Comparison of ENCODE assay signal across 8 cellular contexts in the genomic region with DNA sequence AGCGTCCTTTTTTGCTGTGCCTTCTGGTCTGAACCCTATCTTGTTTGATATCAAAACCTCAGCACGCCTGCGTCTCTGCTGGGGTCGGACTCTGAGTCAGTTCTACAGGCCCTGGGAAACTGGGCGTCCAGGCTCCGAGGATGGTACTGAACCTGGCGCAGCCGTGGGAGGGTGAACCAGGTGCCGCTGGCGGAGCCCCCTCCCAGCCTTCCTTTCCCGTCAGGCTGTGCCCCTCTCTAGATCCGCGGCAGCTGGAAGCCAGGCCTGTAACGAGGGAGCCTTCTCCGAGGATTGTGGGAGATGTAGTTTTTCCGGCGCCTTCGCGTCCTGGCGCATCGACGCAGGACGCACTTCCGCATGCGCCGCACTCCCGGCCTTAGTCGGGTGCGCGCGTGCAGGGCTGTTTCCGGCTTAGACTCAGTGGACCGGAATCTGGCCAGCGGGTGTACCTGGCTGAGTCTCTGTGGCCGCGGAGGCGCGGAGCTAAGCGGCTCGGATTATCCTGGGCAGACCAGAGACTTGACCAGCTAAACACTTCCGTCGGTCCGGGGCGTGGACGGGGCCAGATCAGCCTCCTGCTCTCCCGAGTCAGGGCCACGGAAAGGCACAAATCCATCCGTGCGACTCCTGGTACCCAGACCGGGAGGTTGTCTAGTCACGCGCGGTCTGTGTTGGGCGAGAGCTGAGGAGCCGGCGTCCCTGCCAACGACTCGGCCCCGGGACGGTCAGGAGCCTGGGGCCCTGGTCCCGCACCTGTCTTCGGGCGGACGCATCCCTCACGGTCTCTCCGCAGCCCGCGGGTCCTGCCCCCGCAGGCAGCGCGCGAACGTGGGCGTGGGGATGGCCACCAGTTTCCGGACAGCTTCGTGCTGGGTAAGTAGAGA. TPM values are rescaled to one million over a fixed set of nuclear protein-coding genes. Genes with fewer than 3 reads are reported as not detected.
A peak's percentile ranks its signal among the peaks of the same experiment; 100 is the strongest.
DNase-seq lines count a peak whose midpoint lies in the region; ATAC-seq, FAIRE-seq and TF ChIP-seq lines count a peak whose summit lies in the region.

A gene with protein sequence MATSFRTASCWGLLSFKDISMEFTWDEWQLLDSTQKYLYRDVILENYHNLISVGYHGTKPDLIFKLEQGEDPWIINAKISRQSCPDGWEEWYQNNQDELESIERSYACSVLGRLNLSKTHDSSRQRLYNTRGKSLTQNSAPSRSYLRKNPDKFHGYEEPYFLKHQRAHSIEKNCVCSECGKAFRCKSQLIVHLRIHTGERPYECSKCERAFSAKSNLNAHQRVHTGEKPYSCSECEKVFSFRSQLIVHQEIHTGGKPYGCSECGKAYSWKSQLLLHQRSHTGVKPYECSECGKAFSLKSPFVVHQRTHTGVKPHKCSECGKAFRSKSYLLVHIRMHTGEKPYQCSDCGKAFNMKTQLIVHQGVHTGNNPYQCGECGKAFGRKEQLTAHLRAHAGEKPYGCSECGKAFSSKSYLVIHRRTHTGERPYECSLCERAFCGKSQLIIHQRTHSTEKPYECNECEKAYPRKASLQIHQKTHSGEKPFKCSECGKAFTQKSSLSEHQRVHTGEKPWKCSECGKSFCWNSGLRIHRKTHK (plus strand): TSS at position 367 of the 884 bp plus-strand sequence. CDS start 474 bp downstream, at position 841.

- FAIRE-seq in bronchial epithelial cell (lab: Jason Lieb, UNC) = no peak

- ATAC-seq in GM18907 (IDR thresholded peaks at IDR 0.05; ENCODE audit: unreplicated experiment) (peak; percentile 96), HG03159 (IDR thresholded peaks at IDR 0.05; ENCODE audit: unreplicated experiment) (peak; percentile 98)

- H3K79me2 ChIP-seq in smooth muscle cell (ENCODE audit: low read depth) = peaks cover 45% of the 10 kb centered on the region

- DNase-seq in AG04449 (ENCODE audit: low read depth, low spot score) (peak; percentile 34), NCI-H2227 treated with DMSO at 0.1 percent for 48 hours (lab: John Stamatoyannopoulos, UW) (peak; percentile 91), bronchial epithelial cell (ENCODE audit: low read depth) (peak; percentile 85), iPS-NIHi7 (ENCODE audit: extremely low spot score) (peak; percentile 99), smooth muscle cell (lab: John Stamatoyannopoulos, UW; ENCODE audit: unreplicated experiment) (peak; percentile 37)

- H3K4me2 ChIP-seq in smooth muscle cell = peak within 1 kb of the TSS; percentile 97

- no peaks in the 10 kb centered on the region for H3K9me3 ChIP-seq in smooth muscle cell (replicated peaks; ENCODE audit: low read depth)

- POLR2A ChIA-PET in AG04449 (lab: Yijun Ruan, JAX) = interaction anchor here (1.0 to 1.2 kb wide), 2 partner anchors 12 to 31 kb away, joined by 3 read pairs; no protein-coding TSS in a partner anchor

- H3F3A ChIP-seq in smooth muscle cell (ENCODE audit: low read depth) = no peaks in the 10 kb centered on the region

- H3K9ac ChIP-seq in smooth muscle cell (ENCODE audit: low read depth) = peak within 1 kb of the TSS; percentile 82

- CTCF ChIA-PET in AG04449 (lab: Yijun Ruan, JAX) = interaction anchor here (1.1 to 2.7 kb wide), 5 partner anchors 10 to 194 kb away, joined by 3 to 8 read pairs (median 5); a partner anchor contains a TSS

- peak within 1 kb of the TSS; percentile 78 for H3K27ac ChIP-seq in smooth muscle cell (ENCODE audit: low read depth)

- peak within 1 kb of the TSS; percentile 100 for H2AFZ ChIP-seq in smooth muscle cell (ENCODE audit: low read depth)

- peaks cover 4% of the 10 kb centered on the region for H3K4me1 ChIP-seq in smooth muscle cell (ENCODE audit: low read depth)

- H3K36me3 ChIP-seq in bronchial epithelial cell (ENCODE audit: control insufficient read depth, insufficient read depth, low read length) = no peaks in the 10 kb centered on the region
- peaks cover 8% of the 10 kb centered on the region for H3K36me3 ChIP-seq in smooth muscle cell (ENCODE audit: low read depth)

- TF ChIP-seq CTCF in AG04449 (IDR thresholded peaks at IDR 0.05; ENCODE audit: insufficient read depth, low read length, missing control alignments) = no peak
- TF ChIP-seq CTCF in WI38 (IDR thresholded peaks at IDR 0.05; ENCODE audit: low read depth, low read length) = no peak
- no peak for TF ChIP-seq CTCF in bronchial epithelial cell (IDR thresholded peaks at IDR 0.05; ENCODE audit: insufficient read depth, low read length, severe bottlenecking)
- TF ChIP-seq CTCF in smooth muscle cell (IDR thresholded peaks at IDR 0.05; ENCODE audit: borderline replicate concordance, insufficient read depth, poor library complexity, severe bottlenecking) = no peak

- WGBS in smooth muscle cell (ENCODE audit: low lambda C conversion rate) = 2% methylated on average over 76 of the region's 76 CpGs

- H3K4me3 ChIP-seq in AG04449 (ENCODE audit: low read depth, low read length) = peak within 1 kb of the TSS; percentile 98
- H3K4me3 ChIP-seq in WI38 (ENCODE audit: low read depth, low read length) = peak within 1 kb of the TSS; percentile 97
- peak within 1 kb of the TSS; percentile 99 for H3K4me3 ChIP-seq in bronchial epithelial cell (ENCODE audit: low read depth, low read length)
- peak within 1 kb of the TSS; percentile 97 for H3K4me3 ChIP-seq in smooth muscle cell

- H3K27me3 ChIP-seq in bronchial epithelial cell (ENCODE audit: control insufficient read depth, insufficient read depth, low read length) = no peaks in the 10 kb centered on the region
- no peaks in the 10 kb centered on the region for H3K27me3 ChIP-seq in smooth muscle cell (ENCODE audit: low read depth)

- no peaks in the 10 kb centered on the region for H4K20me1 ChIP-seq in smooth muscle cell (ENCODE audit: low read depth)

RNA-seq across cellular contexts. Expression of the gene that starts here (rescaled TPM):
- total RNA-seq in bronchial epithelial cell (13.4 and 14.1 TPM in 2 replicates), smooth muscle cell (7.7 and 8.8 TPM in 2 replicates)
- 5.6 and 6.1 TPM in 2 replicates for polyA plus RNA-seq in smooth muscle cell

Comparison
In these comparisons a context has a peak if more than half of its experiments do, and no peak if none do; other contexts are left out.
1. Peak in every context shown above with its lines: DNase-seq, ATAC-seq, H3K4me3 ChIP-seq and H3K27ac ChIP-seq.
2. DNase-seq: peak in every context shown above with its lines; median percentile 99 in iPS-NIHi7; 91 in NCI-H2227 treated with DMSO at 0.1 percent for 48 hours; 85 in bronchial epithelial cell; 37 in smooth muscle cell; 34 in AG04449.